ENCODE assay signal across 7 cellular contexts in the genomic region with DNA sequence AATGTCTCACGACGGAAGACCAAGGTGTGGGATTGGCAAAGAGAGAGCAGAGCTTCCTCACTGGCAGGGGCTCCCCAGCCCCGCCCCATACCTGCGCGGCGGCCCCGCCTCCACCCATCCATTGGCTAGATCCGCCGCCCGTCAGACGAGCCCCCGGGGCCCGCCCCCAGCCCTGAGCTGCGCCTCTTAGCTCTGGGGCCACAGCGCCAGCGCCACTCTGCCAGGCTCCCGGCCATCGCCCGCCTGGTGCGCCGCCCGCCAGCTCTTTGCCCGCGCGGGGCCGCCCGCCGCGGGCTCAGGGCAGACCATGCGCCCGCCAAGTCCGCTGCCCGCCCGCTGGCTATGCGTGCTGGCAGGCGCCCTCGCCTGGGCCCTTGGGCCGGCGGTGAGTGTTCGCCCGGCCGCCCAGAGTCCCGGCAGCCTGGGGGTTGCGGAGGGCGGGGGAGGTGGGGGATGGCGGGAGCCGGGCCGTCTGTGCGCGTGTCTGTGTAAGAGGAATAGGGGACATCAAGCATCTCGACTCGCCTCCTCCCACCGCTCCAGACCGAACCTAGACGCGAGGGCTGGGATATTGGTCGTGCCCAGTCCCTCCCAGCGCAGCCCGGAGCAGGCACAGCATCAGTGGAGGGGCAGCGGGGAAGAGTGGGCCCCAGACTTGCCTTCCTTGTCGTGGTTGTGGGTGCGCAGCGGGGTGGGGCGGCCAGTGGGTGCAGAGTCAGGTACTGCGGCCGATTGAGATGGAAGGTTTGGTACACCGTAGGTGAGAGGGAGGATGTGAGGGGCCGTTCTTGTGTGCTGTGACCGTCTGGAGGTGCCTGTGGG.
A peak's percentile ranks its signal among the peaks of the same experiment; 100 is the strongest.
DNase-seq lines count a peak whose midpoint lies in the region; ATAC-seq lines count a peak whose summit lies in the region.

Gene VIPR1, plus strand, starts transcription at position 215 of the 822 bp plus-strand sequence. Its CDS starts 93 bp downstream, at position 308.

- peaks cover 8% of the 10 kb centered on the region for H3K36me3 Mint-ChIP-seq in central memory CD8-positive, alpha-beta T cell (ENCODE audit: insufficient read depth)

- ATAC-seq in GM18517 (IDR thresholded peaks at IDR 0.05; ENCODE audit: unreplicated experiment) (peak; percentile 88), HG02943 (IDR thresholded peaks at IDR 0.05; ENCODE audit: low read depth, unreplicated experiment) (peak; percentile 88)
- ATAC-seq in central memory CD8-positive, alpha-beta T cell (replicated peaks; ENCODE audit: extremely low read depth, poor library complexity, severe bottlenecking), result peak; percentile 96

- H3K4me3 Mint-ChIP-seq in central memory CD8-positive, alpha-beta T cell, result peak within 1 kb of the TSS; percentile 88

- H3K9me3 Mint-ChIP-seq in central memory CD8-positive, alpha-beta T cell, result no peaks in the 10 kb centered on the region

- H3K27ac Mint-ChIP-seq in central memory CD8-positive, alpha-beta T cell (ENCODE audit: low read depth), result peak within 1 kb of the TSS; percentile 19

- H3K4me1 Mint-ChIP-seq in central memory CD8-positive, alpha-beta T cell, result peaks cover 26% of the 10 kb centered on the region

- peaks cover 47% of the 10 kb centered on the region for H3K27me3 Mint-ChIP-seq in central memory CD8-positive, alpha-beta T cell

- peak; percentile 29 for DNase-seq in NCI-H2107 treated with DMSO at 0.1 percent for 48 hours (lab: John Stamatoyannopoulos, UW; ENCODE audit: unreplicated experiment)
- peak; percentile 94 for DNase-seq in activated CD4-positive, CD25-positive, alpha-beta regulatory T cell treated with anti-CD3 and anti-CD28 coated beads, Interleukin-2, amount 50 U/mL, for 72 hours
- peak; percentile 77 to 82 for DNase-seq in central memory CD8-positive, alpha-beta T cell (ENCODE audit: low spot score in 2 of 2)
- DNase-seq in left kidney (ENCODE audit: low read depth, low spot score), result peak; percentile 91
- peak; percentile 94 for DNase-seq in stimulated activated CD4-positive, alpha-beta T cell treated with anti-CD3 and anti-CD28 coated beads, Interleukin-2, amount 100 ng/mL, for 24 hours

Comparison
In these comparisons a context has a peak if more than half of its experiments do, and no peak if none do; other contexts are left out.
1. Peak in every context shown above with its lines: DNase-seq and ATAC-seq.
2. DNase-seq: peak in every context shown above with its lines; median percentile 94 in activated CD4-positive, CD25-positive, alpha-beta regulatory T cell treated with anti-CD3 and anti-CD28 coated beads, Interleukin-2, amount 50 U/mL, for 72 hours; 94 in stimulated activated CD4-positive, alpha-beta T cell treated with anti-CD3 and anti-CD28 coated beads, Interleukin-2, amount 100 ng/mL, for 24 hours; 91 in left kidney; 80 in central memory CD8-positive, alpha-beta T cell; 29 in NCI-H2107 treated with DMSO at 0.1 percent for 48 hours.